ENCODE assay signal across 1 cellular context in the genomic region with DNA sequence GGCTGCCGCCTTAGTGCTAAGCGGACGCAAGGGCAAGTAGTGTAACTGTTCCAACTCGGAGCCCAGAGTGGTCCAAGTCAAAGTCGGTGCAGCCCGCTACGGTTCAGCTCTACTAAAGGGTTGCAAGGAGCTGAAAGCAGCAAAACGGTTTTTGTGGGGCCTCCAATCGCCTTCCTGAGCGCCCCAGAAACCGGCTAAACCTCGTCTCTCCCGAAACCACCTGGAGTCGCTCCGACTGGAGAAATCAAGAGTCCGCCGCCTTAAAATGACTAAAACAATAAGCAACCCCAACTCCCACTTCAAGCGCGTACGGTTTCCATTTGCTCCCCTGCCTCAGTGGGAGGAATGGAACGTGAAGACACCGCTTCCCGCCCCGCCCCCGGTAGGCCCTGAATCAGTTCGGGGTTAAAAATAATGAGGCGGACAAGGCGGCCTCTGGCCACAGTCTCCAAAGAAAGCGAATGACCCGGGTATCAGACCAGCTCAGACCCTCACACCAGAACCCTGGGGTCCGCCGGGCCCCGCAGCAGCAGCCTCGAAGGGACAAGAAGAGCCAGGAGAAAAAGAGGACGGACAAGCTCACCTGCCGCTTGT.
TF ChIP-seq lines count a peak whose summit lies in the region.

No MANE protein-coding gene starts in this region.

TF ChIP-seq in IMR-90, 13 proteins besides CTCF, POLR2A, EP300 and RAD21:
- TF ChIP-seq MAZ (IDR thresholded peaks at IDR 0.05; ENCODE audit: borderline replicate concordance, low read depth, low read length) (no peak), USF2 (IDR thresholded peaks at IDR 0.05; ENCODE audit: low read depth, low read length) (no peak), MAFK (IDR thresholded peaks at IDR 0.05; ENCODE audit: low read depth, low read length) (no peak), FOS (IDR thresholded peaks at IDR 0.05; ENCODE audit: low read depth, low read length) (no peak), RFX5 (IDR thresholded peaks at IDR 0.05; ENCODE audit: low read depth, low read length) (no peak), SMC3 (IDR thresholded peaks at IDR 0.05; ENCODE audit: low read depth, low read length) (no peak), NFE2L2 (IDR thresholded peaks at IDR 0.05; ENCODE audit: low read depth, low read length) (no peak), RCOR1 (IDR thresholded peaks at IDR 0.05; ENCODE audit: insufficient replicate concordance, low read length) (no peak)
- TF ChIP-seq, protein P1, sequence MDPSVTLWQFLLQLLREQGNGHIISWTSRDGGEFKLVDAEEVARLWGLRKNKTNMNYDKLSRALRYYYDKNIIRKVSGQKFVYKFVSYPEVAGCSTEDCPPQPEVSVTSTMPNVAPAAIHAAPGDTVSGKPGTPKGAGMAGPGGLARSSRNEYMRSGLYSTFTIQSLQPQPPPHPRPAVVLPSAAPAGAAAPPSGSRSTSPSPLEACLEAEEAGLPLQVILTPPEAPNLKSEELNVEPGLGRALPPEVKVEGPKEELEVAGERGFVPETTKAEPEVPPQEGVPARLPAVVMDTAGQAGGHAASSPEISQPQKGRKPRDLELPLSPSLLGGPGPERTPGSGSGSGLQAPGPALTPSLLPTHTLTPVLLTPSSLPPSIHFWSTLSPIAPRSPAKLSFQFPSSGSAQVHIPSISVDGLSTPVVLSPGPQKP (IDR thresholded peaks at IDR 0.05; ENCODE audit: borderline replicate concordance, low read depth, low read length), result no peak
TF ChIP-seq in IMR-90: peak in this region for 0.
